Comparison of ENCODE assay signal across 21 cellular contexts in the genomic region with DNA sequence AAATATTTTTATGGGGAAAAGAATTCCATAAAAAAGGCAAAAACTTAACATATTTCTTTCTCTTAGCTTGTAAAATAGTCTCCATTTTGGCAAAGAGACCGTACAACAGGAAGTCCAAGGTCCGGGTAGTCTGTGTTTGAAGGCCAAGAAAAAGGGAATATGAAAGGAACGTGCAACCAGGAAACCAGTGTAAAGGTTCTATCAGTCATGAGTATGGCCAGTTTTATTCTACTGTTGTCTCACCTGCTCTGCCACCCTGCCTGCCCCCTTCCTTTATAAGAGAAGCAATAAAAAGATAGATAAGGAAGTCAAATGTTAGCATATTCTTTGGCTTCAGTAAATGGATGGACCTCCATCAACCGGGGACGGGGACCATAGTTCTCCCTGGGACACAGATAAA.
A peak's percentile ranks its signal among the peaks of the same experiment; 100 is the strongest.
DNase-seq lines count a peak whose midpoint lies in the region; ATAC-seq, FAIRE-seq and TF ChIP-seq lines count a peak whose summit lies in the region.
"Had no signal": no experiment of that assay in that cellular context is flagged by ENCODE, and none has a peak within 500 bp of the region (broad histone marks: within the 10 kb centered on the region; RNA-seq: fewer than 3 reads in every experiment).

No MANE protein-coding gene starts in this region.

- H3K27me3 Mint-ChIP-seq in osteocyte (ENCODE audit: unreplicated experiment): no peaks in the 10 kb centered on the region
- H3K27me3 Mint-ChIP-seq: CD4-positive, alpha-beta memory T cell had no signal

- TF ChIP-seq POLR2A in heart left ventricle (IDR thresholded peaks at IDR 0.05): no peak

- TF ChIP-seq CTCF in MM.1S (IDR thresholded peaks at IDR 0.05; ENCODE audit: low read length) (no peak), PC-3 (conservative IDR thresholded peaks at IDR 0.05; ENCODE audit: low read depth, low read length) (no peak), osteocyte (IDR thresholded peaks at IDR 0.05) (no peak), heart left ventricle (IDR thresholded peaks at IDR 0.05) (no peak)

- H3K36me3 ChIP-seq in MM.1S (replicated peaks; ENCODE audit: insufficient read depth, low read length) (no peaks in the 10 kb centered on the region), PC-3 (ENCODE audit: low read depth, low read length) (no peaks in the 10 kb centered on the region), small intestine (ENCODE audit: control insufficient read depth in 2 of 2, insufficient read depth in 2 of 2, low read length in 2 of 2) (no peaks in the 10 kb centered on the region), heart left ventricle (no peaks in the 10 kb centered on the region)
- H3K36me3 ChIP-seq: BLaER1 had no signal

- H2AFZ ChIP-seq in MM.1S (ENCODE audit: low read length): peak overlapping the region; percentile 15; the same call in 1 of the 2 replicates
- H2AFZ ChIP-seq in PC-3 (ENCODE audit: low read length): no peak overlapping the region

- H3K36me3 Mint-ChIP-seq in osteocyte (ENCODE audit: unreplicated experiment): no peaks in the 10 kb centered on the region
- H3K36me3 Mint-ChIP-seq: CD14-positive monocyte; CD4-positive, alpha-beta memory T cell had no signal

- peaks cover 14% of the 10 kb centered on the region for H3K4me1 ChIP-seq in MM.1S (ENCODE audit: low read length)
- H3K4me1 ChIP-seq in PC-3 (ENCODE audit: insufficient read depth, low read length): no peaks in the 10 kb centered on the region
- H3K4me1 ChIP-seq in small intestine (ENCODE audit: control insufficient read depth in 2 of 2, insufficient read depth in 1 of 2, low read depth in 1 of 2, low read length in 1 of 2): no peaks in the 10 kb centered on the region
- no peaks in the 10 kb centered on the region for H3K4me1 ChIP-seq in heart left ventricle
- H3K4me1 ChIP-seq: BLaER1 had no signal

- intact Hi-C loops in PC-3 (cut with micrococcal nuclease): no loop called here
- intact Hi-C loops in left colon (cut with DNase I, micrococcal nuclease): no loop called here
- intact Hi-C loops in heart left ventricle (cut with DNase I): no loop called here

- BruUV-seq in PC-3 (replicated peaks; lab: Mats Ljungman, UMichigan): no TSS peak

- H3K27me3 ChIP-seq in MM.1S (replicated peaks; ENCODE audit: insufficient read depth, low read length): no peaks in the 10 kb centered on the region
- H3K27me3 ChIP-seq in PC-3 (ENCODE audit: low read length): peaks cover 14% of the 10 kb centered on the region; the same call in 1 of the 2 replicates
- H3K27me3 ChIP-seq in small intestine (ENCODE audit: control insufficient read depth in 2 of 2, insufficient read depth in 2 of 2, low read length in 2 of 2): no peaks in the 10 kb centered on the region
- H3K27me3 ChIP-seq in heart left ventricle: no peaks in the 10 kb centered on the region
- H3K27me3 ChIP-seq: BLaER1 had no signal

- no peaks in the 10 kb centered on the region for H3K9me2 ChIP-seq in MM.1S (replicated peaks; ENCODE audit: insufficient read depth, low read length)
- no peaks in the 10 kb centered on the region for H3K9me2 ChIP-seq in PC-3 (replicated peaks; ENCODE audit: low read length)

- no peak for FAIRE-seq in small intestine (lab: Jason Lieb, UNC)
- FAIRE-seq: GM12892, GM18507, HepG2 had no signal

- H3K27ac ChIP-seq in MM.1S (ENCODE audit: low read length) (peak overlapping the region; percentile 50; the same call in 1 of the 2 replicates), PC-3 (ENCODE audit: low read length) (no peak overlapping the region), small intestine (ENCODE audit: low read depth in 1 of 2, low read length in 1 of 2) (no peak overlapping the region), heart left ventricle (no peak overlapping the region)
- H3K27ac ChIP-seq: BLaER1 had no signal

- H3K4me3 Mint-ChIP-seq in osteocyte (ENCODE audit: unreplicated experiment): no peak overlapping the region
- H3K4me3 Mint-ChIP-seq: CD14-positive monocyte; CD4-positive, alpha-beta memory T cell; GM23338 had no signal

- H3K4me3 ChIP-seq in MM.1S (ENCODE audit: low read length) (no peak overlapping the region), PC-3 (ENCODE audit: low read length) (no peak overlapping the region), small intestine (ENCODE audit: low read depth in 1 of 2, low read length in 2 of 2) (no peak overlapping the region), heart left ventricle (no peak overlapping the region)
- H3K4me3 ChIP-seq: BLaER1, GM23338 had no signal

- CTCF ChIA-PET in PC-3 (lab: Charles Lee): interaction anchor here (0.7 kb wide), 1 partner anchor 9 kb away, joined by 3 read pairs; no protein-coding TSS in a partner anchor

- no peaks in the 10 kb centered on the region for H3K9me3 Mint-ChIP-seq in osteocyte (ENCODE audit: unreplicated experiment)
- H3K9me3 Mint-ChIP-seq: GM23338 had no signal

- H3K4me2 ChIP-seq in MM.1S (ENCODE audit: low read depth, low read length) (peak overlapping the region; percentile 33), PC-3 (ENCODE audit: low read length) (peak overlapping the region; percentile 17; the same call in 1 of the 2 replicates)
- H3K4me2 ChIP-seq: BLaER1, GM23338 had no signal

- POLR2A ChIA-PET in PC-3 (lab: Charles Lee; ENCODE audit: unreplicated experiment): no interaction called here

- H3K79me2 ChIP-seq in MM.1S (ENCODE audit: low read length): no peaks in the 10 kb centered on the region
- H3K79me2 ChIP-seq in PC-3 (ENCODE audit: low read length): no peaks in the 10 kb centered on the region

- H3F3A ChIP-seq in MM.1S (ENCODE audit: insufficient read depth, low read length) (peaks cover 9% of the 10 kb centered on the region; the same call in 1 of the 2 replicates), PC-3 (ENCODE audit: low read length, unreplicated experiment) (no peaks in the 10 kb centered on the region)

- ATAC-seq in PC-3 (no peak), left colon (peak; percentile 99), heart left ventricle (no peak), HG02678 (IDR thresholded peaks at IDR 0.05; ENCODE audit: unreplicated experiment) (no peak)
- ATAC-seq: GM23338, HCT116, HepG2 had no signal

- H3K9ac ChIP-seq in MM.1S (ENCODE audit: low read length) (no peak overlapping the region), PC-3 (ENCODE audit: low read length) (no peak overlapping the region)
- H3K9ac ChIP-seq: BLaER1 had no signal

- no peak for DNase-seq in MM.1S
- DNase-seq in PC-3: no peak
- DNase-seq in left colon: peak; percentile 16 to 33
- DNase-seq in small intestine: peak; percentile 15
- no peak for DNase-seq in osteocyte (ENCODE audit: extremely low spot score, unreplicated experiment)
- DNase-seq in hepatic stellate cell (ENCODE audit: low spot score): no peak
- DNase-seq in heart left ventricle: no peak
- DNase-seq: 8988T; CD4-positive, alpha-beta memory T cell; DMS153; DMS79; GDM1; H7 had no signal

- peaks cover 14% of the 10 kb centered on the region for H3K4me1 Mint-ChIP-seq in osteocyte (ENCODE audit: unreplicated experiment)
- H3K4me1 Mint-ChIP-seq: CD14-positive monocyte; CD4-positive, alpha-beta memory T cell had no signal

- no peak overlapping the region for H3K27ac Mint-ChIP-seq in osteocyte (ENCODE audit: unreplicated experiment)
- H3K27ac Mint-ChIP-seq: CD14-positive monocyte; CD4-positive, alpha-beta memory T cell; GM23338 had no signal

- no peaks in the 10 kb centered on the region for H3K9me3 ChIP-seq in MM.1S (replicated peaks; ENCODE audit: insufficient read depth, low read length)
- H3K9me3 ChIP-seq in PC-3 (ENCODE audit: low read length): no peaks in the 10 kb centered on the region
- no peaks in the 10 kb centered on the region for H3K9me3 ChIP-seq in small intestine (ENCODE audit: control insufficient read depth, low read depth)
- H3K9me3 ChIP-seq in heart left ventricle: no peaks in the 10 kb centered on the region
- H3K9me3 ChIP-seq: BLaER1 had no signal

- 15 to 60% (median 36%) methylated on average over 5 of the region's 5 CpGs for WGBS in small intestine, 3 donors
- 76 to 85% (median 81%) methylated on average over 5 of the region's 5 CpGs for WGBS in heart left ventricle, 4 donors

- H4K20me1 ChIP-seq in MM.1S (ENCODE audit: insufficient read depth, low read length) (no peaks in the 10 kb centered on the region), PC-3 (ENCODE audit: low read length) (no peaks in the 10 kb centered on the region)
- H4K20me1 ChIP-seq: BLaER1 had no signal

Comparison
In these comparisons a context has a peak if more than half of its experiments do, and no peak if none do; other contexts are left out.
1. DNase-seq: peak in left colon (2 of 2) and small intestine (single experiment); none in MM.1S (single experiment), PC-3 (single experiment), osteocyte (single experiment), hepatic stellate cell (single experiment) and heart left ventricle (0 of 5).